Comparison of ENCODE assay signal across 5 cellular contexts in the genomic region with DNA sequence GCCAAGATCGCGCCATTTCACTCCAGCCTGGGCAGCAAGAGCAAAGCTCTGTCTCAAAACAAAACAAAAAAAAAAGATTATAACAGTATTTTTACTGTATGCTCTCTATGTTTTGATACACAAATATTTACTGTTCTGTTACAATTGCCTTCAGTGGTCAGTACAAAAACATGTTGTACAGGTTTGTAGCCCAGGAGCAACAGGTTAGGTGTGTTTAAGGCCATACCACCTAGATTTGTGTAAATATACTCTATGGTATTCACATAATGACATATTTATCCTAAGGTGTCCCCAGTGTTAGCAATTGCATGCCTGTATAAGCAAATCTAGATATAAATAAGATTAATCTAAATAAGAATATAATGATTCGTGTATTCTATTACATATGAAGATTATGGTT.
"Had no signal": no experiment of that assay in that cellular context is flagged by ENCODE, and none has a peak within 500 bp of the region (broad histone marks: within the 10 kb centered on the region; RNA-seq: fewer than 3 reads in every experiment).

No MANE protein-coding gene starts in this region.

- H3K4me3 Mint-ChIP-seq: GM23338, H9 had no signal

- H2AFZ ChIP-seq: GM23338 had no signal

- DNase-seq: H9, HCEC 1CT, IMR-90 had no signal

- H3K4me2 ChIP-seq: GM23338 had no signal

- H3K4me3 ChIP-seq: GM23338, K562 had no signal

- H3K27ac Mint-ChIP-seq: GM23338, H9 had no signal

- ATAC-seq: GM23338, K562 had no signal
